Comparison of ENCODE assay signal across 1 cellular context in the genomic region with DNA sequence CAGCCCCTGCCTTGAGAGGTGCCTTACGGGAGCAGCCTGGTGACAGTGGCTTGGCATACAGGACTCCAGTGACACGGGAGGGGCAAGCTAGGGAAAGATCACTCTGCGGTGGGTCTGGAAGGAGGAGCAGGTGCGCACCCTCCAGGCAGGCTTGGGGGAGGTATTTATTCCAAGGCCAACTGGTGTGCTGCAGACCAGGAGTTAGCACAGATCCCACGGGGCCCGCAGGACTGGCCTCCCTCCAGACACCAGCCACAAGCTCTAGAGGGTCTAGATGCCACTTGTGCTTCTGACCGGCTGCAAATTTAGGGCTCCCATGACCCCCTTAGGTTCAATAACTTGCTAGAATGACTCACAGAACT.
TF ChIP-seq lines count a peak whose summit lies in the region.

No MANE protein-coding gene starts in this region.

TF ChIP-seq in IMR-90, 13 proteins besides CTCF, POLR2A, EP300 and RAD21:
- TF ChIP-seq RFX5 (IDR thresholded peaks at IDR 0.05; ENCODE audit: low read depth, low read length) = no peak
- TF ChIP-seq, protein P1, sequence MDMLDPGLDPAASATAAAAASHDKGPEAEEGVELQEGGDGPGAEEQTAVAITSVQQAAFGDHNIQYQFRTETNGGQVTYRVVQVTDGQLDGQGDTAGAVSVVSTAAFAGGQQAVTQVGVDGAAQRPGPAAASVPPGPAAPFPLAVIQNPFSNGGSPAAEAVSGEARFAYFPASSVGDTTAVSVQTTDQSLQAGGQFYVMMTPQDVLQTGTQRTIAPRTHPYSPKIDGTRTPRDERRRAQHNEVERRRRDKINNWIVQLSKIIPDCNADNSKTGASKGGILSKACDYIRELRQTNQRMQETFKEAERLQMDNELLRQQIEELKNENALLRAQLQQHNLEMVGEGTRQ (IDR thresholded peaks at IDR 0.05; ENCODE audit: low read depth, low read length) = no peak
- TF ChIP-seq CHD1 (IDR thresholded peaks at IDR 0.05; ENCODE audit: low read depth, low read length) = no peak
- TF ChIP-seq FOS (IDR thresholded peaks at IDR 0.05; ENCODE audit: low read depth, low read length) = no peak
- no peak for TF ChIP-seq RCOR1 (IDR thresholded peaks at IDR 0.05; ENCODE audit: insufficient replicate concordance, low read length)
- TF ChIP-seq, protein P2, sequence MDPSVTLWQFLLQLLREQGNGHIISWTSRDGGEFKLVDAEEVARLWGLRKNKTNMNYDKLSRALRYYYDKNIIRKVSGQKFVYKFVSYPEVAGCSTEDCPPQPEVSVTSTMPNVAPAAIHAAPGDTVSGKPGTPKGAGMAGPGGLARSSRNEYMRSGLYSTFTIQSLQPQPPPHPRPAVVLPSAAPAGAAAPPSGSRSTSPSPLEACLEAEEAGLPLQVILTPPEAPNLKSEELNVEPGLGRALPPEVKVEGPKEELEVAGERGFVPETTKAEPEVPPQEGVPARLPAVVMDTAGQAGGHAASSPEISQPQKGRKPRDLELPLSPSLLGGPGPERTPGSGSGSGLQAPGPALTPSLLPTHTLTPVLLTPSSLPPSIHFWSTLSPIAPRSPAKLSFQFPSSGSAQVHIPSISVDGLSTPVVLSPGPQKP (IDR thresholded peaks at IDR 0.05; ENCODE audit: borderline replicate concordance, low read depth, low read length) = no peak
- TF ChIP-seq MXI1 (IDR thresholded peaks at IDR 0.05; ENCODE audit: borderline replicate concordance, low read depth, low read length) = no peak
- TF ChIP-seq SMC3 (IDR thresholded peaks at IDR 0.05; ENCODE audit: low read depth, low read length) = no peak
- TF ChIP-seq NFE2L2 (IDR thresholded peaks at IDR 0.05; ENCODE audit: low read depth, low read length) = no peak
- no peak for TF ChIP-seq BHLHE40 (IDR thresholded peaks at IDR 0.05; ENCODE audit: low read depth, low read length)
- no peak for TF ChIP-seq CEBPB (IDR thresholded peaks at IDR 0.05; ENCODE audit: low read depth, low read length)
- no peak for TF ChIP-seq MAFK (IDR thresholded peaks at IDR 0.05; ENCODE audit: low read depth, low read length)
- no peak for TF ChIP-seq MAZ (IDR thresholded peaks at IDR 0.05; ENCODE audit: borderline replicate concordance, low read depth, low read length)
